In the genomic region with DNA sequence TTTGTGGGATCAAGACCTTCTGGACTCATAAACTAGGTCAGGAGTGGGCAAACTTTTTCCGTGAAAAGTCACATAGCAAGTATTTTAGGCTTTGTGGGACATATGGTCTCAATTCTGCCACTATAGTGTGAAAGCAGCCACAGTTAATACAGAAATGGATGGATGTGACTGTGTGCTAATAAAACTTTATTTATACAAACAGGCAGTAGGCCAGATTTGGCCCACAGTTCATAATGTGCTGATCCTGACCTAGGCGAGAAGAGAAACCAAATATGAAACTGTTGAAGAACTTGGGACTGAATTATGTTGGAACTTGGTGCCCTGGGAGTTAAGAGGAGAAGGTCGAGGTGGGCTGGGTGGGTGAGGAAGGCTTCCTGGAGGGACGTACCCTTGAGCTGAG, we compare ENCODE assay signal across 2 cellular contexts.
TF ChIP-seq lines count a peak whose summit lies in the region.

No MANE protein-coding gene starts in this region.

TF ChIP-seq in IMR-90, 13 proteins besides CTCF, POLR2A, EP300 and RAD21:
- no peak for TF ChIP-seq FOS (IDR thresholded peaks at IDR 0.05; ENCODE audit: low read depth, low read length)
- TF ChIP-seq BHLHE40 (IDR thresholded peaks at IDR 0.05; ENCODE audit: low read depth, low read length), result no peak
- TF ChIP-seq CHD1 (IDR thresholded peaks at IDR 0.05; ENCODE audit: low read depth, low read length), result no peak
- no peak for TF ChIP-seq MXI1 (IDR thresholded peaks at IDR 0.05; ENCODE audit: borderline replicate concordance, low read depth, low read length)
- no peak for TF ChIP-seq MAZ (IDR thresholded peaks at IDR 0.05; ENCODE audit: borderline replicate concordance, low read depth, low read length)
- no peak for TF ChIP-seq CEBPB (IDR thresholded peaks at IDR 0.05; ENCODE audit: low read depth, low read length)
- TF ChIP-seq ELK1 (IDR thresholded peaks at IDR 0.05; ENCODE audit: borderline replicate concordance, low read depth, low read length), result no peak
- TF ChIP-seq RFX5 (IDR thresholded peaks at IDR 0.05; ENCODE audit: low read depth, low read length), result no peak

TF ChIP-seq in GM12878, 131 proteins besides CTCF, POLR2A, EP300 and RAD21:
- TF ChIP-seq, protein P1, sequence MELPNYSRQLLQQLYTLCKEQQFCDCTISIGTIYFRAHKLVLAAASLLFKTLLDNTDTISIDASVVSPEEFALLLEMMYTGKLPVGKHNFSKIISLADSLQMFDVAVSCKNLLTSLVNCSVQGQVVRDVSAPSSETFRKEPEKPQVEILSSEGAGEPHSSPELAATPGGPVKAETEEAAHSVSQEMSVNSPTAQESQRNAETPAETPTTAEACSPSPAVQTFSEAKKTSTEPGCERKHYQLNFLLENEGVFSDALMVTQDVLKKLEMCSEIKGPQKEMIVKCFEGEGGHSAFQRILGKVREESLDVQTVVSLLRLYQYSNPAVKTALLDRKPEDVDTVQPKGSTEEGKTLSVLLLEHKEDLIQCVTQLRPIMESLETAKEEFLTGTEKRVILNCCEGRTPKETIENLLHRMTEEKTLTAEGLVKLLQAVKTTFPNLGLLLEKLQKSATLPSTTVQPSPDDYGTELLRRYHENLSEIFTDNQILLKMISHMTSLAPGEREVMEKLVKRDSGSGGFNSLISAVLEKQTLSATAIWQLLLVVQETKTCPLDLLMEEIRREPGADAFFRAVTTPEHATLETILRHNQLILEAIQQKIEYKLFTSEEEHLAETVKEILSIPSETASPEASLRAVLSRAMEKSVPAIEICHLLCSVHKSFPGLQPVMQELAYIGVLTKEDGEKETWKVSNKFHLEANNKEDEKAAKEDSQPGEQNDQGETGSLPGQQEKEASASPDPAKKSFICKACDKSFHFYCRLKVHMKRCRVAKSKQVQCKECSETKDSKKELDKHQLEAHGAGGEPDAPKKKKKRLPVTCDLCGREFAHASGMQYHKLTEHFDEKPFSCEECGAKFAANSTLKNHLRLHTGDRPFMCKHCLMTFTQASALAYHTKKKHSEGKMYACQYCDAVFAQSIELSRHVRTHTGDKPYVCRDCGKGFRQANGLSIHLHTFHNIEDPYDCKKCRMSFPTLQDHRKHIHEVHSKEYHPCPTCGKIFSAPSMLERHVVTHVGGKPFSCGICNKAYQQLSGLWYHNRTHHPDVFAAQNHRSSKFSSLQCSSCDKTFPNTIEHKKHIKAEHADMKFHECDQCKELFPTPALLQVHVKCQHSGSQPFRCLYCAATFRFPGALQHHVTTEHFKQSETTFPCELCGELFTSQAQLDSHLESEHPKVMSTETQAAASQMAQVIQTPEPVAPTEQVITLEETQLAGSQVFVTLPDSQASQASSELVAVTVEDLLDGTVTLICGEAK (IDR thresholded peaks at IDR 0.05; ENCODE audit: borderline replicate concordance), result peak; percentile 73; the same call in 1 of the 2 replicates
- TF ChIP-seq YY1 (IDR thresholded peaks at IDR 0.05; ENCODE audit: low read depth, low read length), result no peak
